ENCODE assay signal across 20 cellular contexts in genomic region chr19:50570997-50571396, GRCh38. TPM values are rescaled to one million over a fixed set of nuclear protein-coding genes. Genes with fewer than 3 reads are reported as not detected.
DNase-seq lines count a peak whose midpoint lies in the region; ATAC-seq, FAIRE-seq and TF ChIP-seq lines count a peak whose summit lies in the region.
"Had no signal": no experiment of that assay in that cellular context is flagged by ENCODE, and none has a peak within 500 bp of the region (broad histone marks: within the 10 kb centered on the region; RNA-seq: fewer than 3 reads in every experiment).

No MANE protein-coding gene starts in this region.

- peaks cover 23% of the 10 kb centered on the region in 2 donors for H3K27me3 Mint-ChIP-seq in natural killer cell treated with Interleukin-12 subunit alpha and Interleukin-12 subunit beta and Interleukin-15 and Interleukin-18, amount 100 ng/mL, for 72 hours
- H3K27me3 Mint-ChIP-seq in natural killer cell (ENCODE audit: low read depth in 2 of 2) (peaks cover 18 to 25% of the 10 kb centered on the region in 2 donors), neural progenitor cell (ENCODE audit: insufficient read depth, low read depth) (peaks cover 8% of the 10 kb centered on the region)
- H3K27me3 Mint-ChIP-seq in stimulated activated naive B cell treated with anti-CD40 and anti-IgM and Interleukin-4, amounts not matched to agents 10 μg/mL and 1 μg/mL and 100 μg/mL, for 72 hours: peaks cover 38 to 47% of the 10 kb centered on the region in 2 donors
- H3K27me3 Mint-ChIP-seq in CD8-positive, alpha-beta T cell (ENCODE audit: low read depth): peaks cover 23% of the 10 kb centered on the region

- in situ Hi-C loops in K562 (cut with MboI): no loop called here

- H3K9me1 ChIP-seq in K562 (ENCODE audit: control insufficient read depth, insufficient read depth, low read length): no peaks in the 10 kb centered on the region

- TF ChIP-seq EP300 in K562 (IDR thresholded peaks at IDR 0.05; ENCODE audit: low read length): no peak

- H2AFZ ChIP-seq in K562 (ENCODE audit: low read depth, low read length) (no peak overlapping the region), neural progenitor cell (replicated peaks) (no peak overlapping the region)
- H2AFZ ChIP-seq: GM23338 had no signal

- 0 out of 4 replicates have a peak overlapping the region, but pooled peaks of 1 of the 2 experiments have one; percentile 26 for H3K9ac ChIP-seq in K562 (ENCODE audit: insufficient read depth in 1 of 2, low read depth in 2 of 2, low read length in 2 of 2)
- H3K9ac ChIP-seq in neural progenitor cell: no peak overlapping the region

- BruUV-seq in K562 (replicated peaks; lab: Mats Ljungman, UMichigan): no TSS peak

- no peak for TF ChIP-seq CTCF in natural killer cell (IDR thresholded peaks at IDR 0.05)
- TF ChIP-seq CTCF in K562 (IDR thresholded peaks at IDR 0.05 in 2 of 3, conservative IDR thresholded peaks at IDR 0.05 in 1 of 3; ENCODE audit: insufficient read depth in 2 of 3, low read depth in 1 of 3, low read length in 3 of 3): no peak
- no peak for TF ChIP-seq CTCF in neural progenitor cell (IDR thresholded peaks at IDR 0.05)
- TF ChIP-seq CTCF in CD8-positive, alpha-beta T cell (IDR thresholded peaks at IDR 0.05): no peak

- TF ChIP-seq POLR2A in K562 (conservative IDR thresholded peaks at IDR 0.05): no peak

- no peak for TF ChIP-seq RAD21 in K562 (CRISPR knock-in tag; conservative IDR thresholded peaks at IDR 0.05 in 1 of 2, IDR thresholded peaks at IDR 0.05 in 1 of 2)

- no peak overlapping the region for H3K4me3 Mint-ChIP-seq in natural killer cell treated with Interleukin-12 subunit alpha and Interleukin-12 subunit beta and Interleukin-15 and Interleukin-18, amount 100 ng/mL, for 72 hours
- no peak overlapping the region for H3K4me3 Mint-ChIP-seq in natural killer cell
- no peak overlapping the region for H3K4me3 Mint-ChIP-seq in neural progenitor cell
- no peak overlapping the region for H3K4me3 Mint-ChIP-seq in stimulated activated naive B cell treated with anti-CD40 and anti-IgM and Interleukin-4, amounts not matched to agents 10 μg/mL and 1 μg/mL and 100 μg/mL, for 72 hours
- no peak overlapping the region for H3K4me3 Mint-ChIP-seq in CD8-positive, alpha-beta T cell
- H3K4me3 Mint-ChIP-seq: CD4-positive, alpha-beta memory T cell; GM23338 had no signal

- H3K36me3 ChIP-seq in K562 (ENCODE audit: control insufficient read depth, insufficient read depth, low read length) (no peaks in the 10 kb centered on the region), neural progenitor cell (no peaks in the 10 kb centered on the region)
- H3K36me3 ChIP-seq in CD8-positive, alpha-beta T cell (ENCODE audit: insufficient read depth, low read length): no peaks in the 10 kb centered on the region
- H3K36me3 ChIP-seq: HAP-1 had no signal

- H3K79me2 ChIP-seq in K562 (ENCODE audit: control insufficient read depth, insufficient read depth, low read length) (no peaks in the 10 kb centered on the region), neural progenitor cell (ENCODE audit: low read depth) (no peaks in the 10 kb centered on the region)

- H3K9me3 Mint-ChIP-seq in natural killer cell treated with Interleukin-12 subunit alpha and Interleukin-12 subunit beta and Interleukin-15 and Interleukin-18, amount 100 ng/mL, for 72 hours: no peaks in the 10 kb centered on the region
- H3K9me3 Mint-ChIP-seq in natural killer cell (no peaks in the 10 kb centered on the region), neural progenitor cell (no peaks in the 10 kb centered on the region)
- no peaks in the 10 kb centered on the region for H3K9me3 Mint-ChIP-seq in stimulated activated naive B cell treated with anti-CD40 and anti-IgM and Interleukin-4, amounts not matched to agents 10 μg/mL and 1 μg/mL and 100 μg/mL, for 72 hours
- no peaks in the 10 kb centered on the region for H3K9me3 Mint-ChIP-seq in CD8-positive, alpha-beta T cell
- H3K9me3 Mint-ChIP-seq: CD4-positive, alpha-beta memory T cell had no signal

- no peak for FAIRE-seq in K562 (lab: Jason Lieb, UNC)
- FAIRE-seq: G401.6, GM12892 had no signal

- POLR2A ChIA-PET in K562 (lab: Yijun Ruan, JAX): interaction anchor here (0.6 kb wide), 1 partner anchor 36 kb away, joined by 4 read pairs; no protein-coding TSS in a partner anchor
- POLR2A ChIA-PET in CD8-positive, alpha-beta T cell (lab: Charles Lee): no interaction called here

- H3K27ac ChIP-seq in K562 (ENCODE audit: extremely low read depth, low read depth, low read length): no peak overlapping the region
- H3K27ac ChIP-seq in neural progenitor cell: no peak overlapping the region
- H3K27ac ChIP-seq in CD8-positive, alpha-beta T cell (ENCODE audit: low read depth, low read length): no peak overlapping the region
- H3K27ac ChIP-seq: 22Rv1 had no signal

- peaks cover 5 to 6% of the 10 kb centered on the region in 2 donors for H3K4me1 Mint-ChIP-seq in natural killer cell treated with Interleukin-12 subunit alpha and Interleukin-12 subunit beta and Interleukin-15 and Interleukin-18, amount 100 ng/mL, for 72 hours (ENCODE audit: low read depth in 2 of 2)
- H3K4me1 Mint-ChIP-seq in natural killer cell (peaks cover 0 to 8% of the 10 kb centered on the region in 2 donors), neural progenitor cell (peaks cover 15% of the 10 kb centered on the region)
- peaks cover 9 to 12% of the 10 kb centered on the region in 2 donors for H3K4me1 Mint-ChIP-seq in stimulated activated naive B cell treated with anti-CD40 and anti-IgM and Interleukin-4, amounts not matched to agents 10 μg/mL and 1 μg/mL and 100 μg/mL, for 72 hours
- H3K4me1 Mint-ChIP-seq in CD8-positive, alpha-beta T cell (ENCODE audit: low read depth): peaks cover 6% of the 10 kb centered on the region
- H3K4me1 Mint-ChIP-seq: GM23338 had no signal

- DNase-seq in natural killer cell treated with Interleukin-12 subunit alpha and Interleukin-12 subunit beta and Interleukin-15 and Interleukin-18, amount 100 ng/mL, for 72 hours (ENCODE audit: low spot score): peak; percentile 40
- no peak for DNase-seq in natural killer cell
- DNase-seq in K562 (ENCODE audit: extremely low read depth in 1 of 4, low spot score in 3 of 4): no peak
- no peak for DNase-seq in neural progenitor cell (ENCODE audit: low spot score)
- DNase-seq in stimulated activated naive B cell treated with anti-CD40 and anti-IgM and Interleukin-4, amounts not matched to agents 10 μg/mL and 1 μg/mL and 100 μg/mL, for 72 hours: no peak
- no peak for DNase-seq in HCEC 1CT
- no peak for DNase-seq in CD8-positive, alpha-beta T cell
- no peak for DNase-seq in nucleus accumbens (lab: John Stamatoyannopoulos, UW)
- DNase-seq: C1 segment of cervical spinal cord; Caco-2; CD4-positive, alpha-beta memory T cell; DMS153; DND-41 had no signal

- no peak for ATAC-seq in natural killer cell treated with Interleukin-12 subunit alpha and Interleukin-12 subunit beta and Interleukin-15 and Interleukin-18, amount 100 ng/mL, for 72 hours
- no peak for ATAC-seq in natural killer cell
- no peak for ATAC-seq in K562
- ATAC-seq in stimulated activated naive B cell treated with anti-CD40 and anti-IgM and Interleukin-4, amounts not matched to agents 10 μg/mL and 1 μg/mL and 100 μg/mL, for 72 hours (replicated peaks): no peak
- ATAC-seq in CD8-positive, alpha-beta T cell: no peak
- ATAC-seq: GM23338 had no signal

- peaks cover 11 to 19% of the 10 kb centered on the region in 2 experiments for H3K4me1 ChIP-seq in K562 (replicated peaks in 1 of 2; ENCODE audit: control insufficient read depth in 2 of 2, insufficient read depth in 2 of 2, low read length in 2 of 2)
- H3K4me1 ChIP-seq in neural progenitor cell: peaks cover 12% of the 10 kb centered on the region
- H3K4me1 ChIP-seq in CD8-positive, alpha-beta T cell (ENCODE audit: insufficient read depth, low read length): peaks cover 8% of the 10 kb centered on the region
- H3K4me1 ChIP-seq: Caco-2, HAP-1 had no signal

- no peaks in the 10 kb centered on the region for H3F3A ChIP-seq in neural progenitor cell (ENCODE audit: low read depth)

- H3K27me3 ChIP-seq in K562 (ENCODE audit: control insufficient read depth in 2 of 2, insufficient read depth in 2 of 2, low read length in 2 of 2) (no peaks in the 10 kb centered on the region), neural progenitor cell (peaks cover 67% of the 10 kb centered on the region)
- peaks cover 13% of the 10 kb centered on the region for H3K27me3 ChIP-seq in CD8-positive, alpha-beta T cell (ENCODE audit: insufficient read depth, low read length)

- no peaks in the 10 kb centered on the region for H4K20me1 ChIP-seq in K562 (replicated peaks; ENCODE audit: control insufficient read depth, insufficient read depth, low read length)
- peaks cover 14% of the 10 kb centered on the region for H4K20me1 ChIP-seq in neural progenitor cell (ENCODE audit: low read depth)

- CTCF ChIA-PET in K562 (lab: Yijun Ruan, JAX; ENCODE audit: low intra/inter-chr PET ratio): no interaction called here
- CTCF ChIA-PET in CD8-positive, alpha-beta T cell (lab: Charles Lee): interaction anchor here (1.4 kb wide), 1 partner anchor 15 kb away, joined by 5 read pairs; no protein-coding TSS in a partner anchor

- H3K4me3 ChIP-seq in K562 (no peak overlapping the region), neural progenitor cell (no peak overlapping the region)
- no peak overlapping the region for H3K4me3 ChIP-seq in CD8-positive, alpha-beta T cell (ENCODE audit: low read depth, low read length)
- H3K4me3 ChIP-seq: GM23338, HAP-1 had no signal

- no peaks in the 10 kb centered on the region for H3K36me3 Mint-ChIP-seq in natural killer cell treated with Interleukin-12 subunit alpha and Interleukin-12 subunit beta and Interleukin-15 and Interleukin-18, amount 100 ng/mL, for 72 hours
- H3K36me3 Mint-ChIP-seq in natural killer cell: no peaks in the 10 kb centered on the region
- H3K36me3 Mint-ChIP-seq in neural progenitor cell: no peaks in the 10 kb centered on the region
- no peaks in the 10 kb centered on the region for H3K36me3 Mint-ChIP-seq in stimulated activated naive B cell treated with anti-CD40 and anti-IgM and Interleukin-4, amounts not matched to agents 10 μg/mL and 1 μg/mL and 100 μg/mL, for 72 hours
- H3K36me3 Mint-ChIP-seq in CD8-positive, alpha-beta T cell: no peaks in the 10 kb centered on the region
- H3K36me3 Mint-ChIP-seq: CD4-positive, alpha-beta memory T cell had no signal

- H3K9me3 ChIP-seq in K562 (replicated peaks; ENCODE audit: control insufficient read depth, insufficient read depth, low read depth, low read length) (no peaks in the 10 kb centered on the region), neural progenitor cell (ENCODE audit: low read depth) (no peaks in the 10 kb centered on the region)
- H3K9me3 ChIP-seq in CD8-positive, alpha-beta T cell (ENCODE audit: low read length): no peaks in the 10 kb centered on the region
- H3K9me3 ChIP-seq: Caco-2, HAP-1 had no signal

- H3K4me2 ChIP-seq in K562 (ENCODE audit: insufficient read depth, low read length) (no peak overlapping the region), neural progenitor cell (no peak overlapping the region)
- H3K4me2 ChIP-seq: GM23338 had no signal

- 63% methylated on average over 10 of the region's 11 CpGs for whole genome bisulfite sequencing in K562 (ENCODE audit: insufficient coverage, low coverage, missing lambda C conversion rate)

- no peak overlapping the region for H3K27ac Mint-ChIP-seq in natural killer cell treated with Interleukin-12 subunit alpha and Interleukin-12 subunit beta and Interleukin-15 and Interleukin-18, amount 100 ng/mL, for 72 hours
- H3K27ac Mint-ChIP-seq in natural killer cell: no peak overlapping the region
- H3K27ac Mint-ChIP-seq in neural progenitor cell: peak overlapping the region; percentile 38
- peak overlapping the region; percentile 49 for H3K27ac Mint-ChIP-seq in stimulated activated naive B cell treated with anti-CD40 and anti-IgM and Interleukin-4, amounts not matched to agents 10 μg/mL and 1 μg/mL and 100 μg/mL, for 72 hours
- no peak overlapping the region for H3K27ac Mint-ChIP-seq in CD8-positive, alpha-beta T cell
- H3K27ac Mint-ChIP-seq: CD4-positive, alpha-beta memory T cell; GM23338 had no signal

- intact Hi-C loops in natural killer cell (cut with micrococcal nuclease) (no loop called here), K562 (cut with micrococcal nuclease) (no loop called here)
- intact Hi-C loops in CD8-positive, alpha-beta T cell (cut with DNase I, micrococcal nuclease): no loop called here

RNA-seq across cellular contexts. Expression of gene LRRC4B, which starts 2.8 kb away (rescaled TPM):
- not detected for total RNA-seq in natural killer cell treated with Interleukin-12 subunit alpha and Interleukin-12 subunit beta and Interleukin-15 and Interleukin-18, amount 100 ng/mL, for 72 hours
- not detected for total RNA-seq in natural killer cell
- total RNA-seq in K562 (2011; cell fraction: chromatin; rRNA removed; ENCODE audit: low replicate concordance): 1.8 and 10.9 TPM in 2 replicates
- total RNA-seq in K562 (2011; cell fraction: nucleolus; rRNA removed): 7.1 and 16.3 TPM in 2 replicates
- 5.1 and 6.8 TPM in 2 replicates for total RNA-seq in K562 (2011; cell fraction: nucleoplasm; rRNA removed)
- total RNA-seq in K562 (2014; rRNA removed): 2.9 TPM in 2 replicates
- 0.10 and 0.18 TPM in 2 replicates for total RNA-seq in K562 (2014; rRNA removed; fragmentation: Illumina TruSeq; extraction: Trizol)
- total RNA-seq in K562 (2015; rRNA removed; fragmentation: Illumina TruSeq; extraction: Trizol): 1.1 TPM in 2 replicates
- total RNA-seq in K562 (2021): 9.5 and 9.6 TPM in 2 replicates
- polyA plus RNA-seq in K562 (2011; rRNA removed): 3.0 and 4.0 TPM in 2 replicates
- polyA plus RNA-seq in K562 (2011; cell fraction: cytosol; rRNA removed): 3.9 and 17.2 TPM in 2 replicates
- polyA plus RNA-seq in K562 (2011; cell fraction: nucleus; rRNA removed): 2.5 and 6.6 TPM in 2 replicates
- polyA plus RNA-seq in K562 (2012): 4.6 and 8.7 TPM in 2 replicates
- polyA plus RNA-seq in K562 (2014; fragmentation: Illumina TruSeq; extraction: Trizol): 0.21 and 2.7 TPM in 2 replicates
- not detected for polyA plus RNA-seq in K562 (2014; fragmentation: Nextera tagmentation; extraction: Ambion mirVana)
- polyA plus RNA-seq in K562 (2014; rRNA removed): 2.0 and 3.1 TPM in 2 replicates
- 1.5 and 2.8 TPM in 2 replicates for polyA minus RNA-seq in K562 (2011; rRNA and poly(A)+ RNA removed)
- 15.2 and 16.2 TPM in 2 replicates for polyA minus RNA-seq in K562 (2011; cell fraction: cytosol; rRNA and poly(A)+ RNA removed)
- polyA minus RNA-seq in K562 (2011; cell fraction: nucleus; rRNA and poly(A)+ RNA removed): 1.9 and 2.2 TPM in 2 replicates
- total RNA-seq in neural progenitor cell (ENCODE audit: low replicate concordance): 12.0 and 54.6 TPM in 2 replicates
- not detected for total RNA-seq in CD8-positive, alpha-beta T cell
- total RNA-seq: CD4-positive, alpha-beta memory T cell had no signal

RNA-seq across cellular contexts. Expression of gene ASPDH, which starts 57.3 kb away (rescaled TPM):
- not detected for total RNA-seq in natural killer cell treated with Interleukin-12 subunit alpha and Interleukin-12 subunit beta and Interleukin-15 and Interleukin-18, amount 100 ng/mL, for 72 hours
- not detected for total RNA-seq in natural killer cell
- total RNA-seq in K562 (2011; cell fraction: chromatin; rRNA removed; ENCODE audit: low replicate concordance): not detected in 2 replicates
- total RNA-seq in K562 (2011; cell fraction: nucleolus; rRNA removed): not detected in 2 replicates
- total RNA-seq in K562 (2011; cell fraction: nucleoplasm; rRNA removed): not detected in 2 replicates
- not detected in 2 replicates for total RNA-seq in K562 (2014; rRNA removed)
- not detected in 2 replicates for total RNA-seq in K562 (2014; rRNA removed; fragmentation: Illumina TruSeq; extraction: Trizol)
- not detected in 2 replicates for total RNA-seq in K562 (2015; rRNA removed; fragmentation: Illumina TruSeq; extraction: Trizol)
- not detected in 2 replicates for total RNA-seq in K562 (2021)
- not detected in 2 replicates for polyA plus RNA-seq in K562 (2011; rRNA removed)
- polyA plus RNA-seq in K562 (2011; cell fraction: cytosol; rRNA removed): not detected in 2 replicates
- polyA plus RNA-seq in K562 (2011; cell fraction: nucleus; rRNA removed): not detected in 2 replicates
- polyA plus RNA-seq in K562 (2012): 0.39 and 0.40 TPM in 2 replicates
- polyA plus RNA-seq in K562 (2014; fragmentation: Illumina TruSeq; extraction: Trizol): not detected in 2 replicates
- not detected for polyA plus RNA-seq in K562 (2014; fragmentation: Nextera tagmentation; extraction: Ambion mirVana)
- polyA plus RNA-seq in K562 (2014; rRNA removed): not detected in 2 replicates
- not detected in 2 replicates for polyA minus RNA-seq in K562 (2011; rRNA and poly(A)+ RNA removed)
- not detected in 2 replicates for polyA minus RNA-seq in K562 (2011; cell fraction: cytosol; rRNA and poly(A)+ RNA removed)
- not detected in 2 replicates for polyA minus RNA-seq in K562 (2011; cell fraction: nucleus; rRNA and poly(A)+ RNA removed)
- not detected in 2 replicates for total RNA-seq in neural progenitor cell (ENCODE audit: low replicate concordance)
- not detected for total RNA-seq in CD8-positive, alpha-beta T cell
- total RNA-seq: Caco-2; CD4-positive, alpha-beta memory T cell; GM23338; H4 had no signal
- polyA plus RNA-seq: BJ; CD4-positive, alpha-beta memory T cell; GM23338 had no signal

Comparison
In these comparisons a context has a peak if more than half of its experiments do, and no peak if none do; other contexts are left out.
1. H3K27ac Mint-ChIP-seq: peak in neural progenitor cell (single experiment) and stimulated activated naive B cell treated with anti-CD40 and anti-IgM and Interleukin-4, amounts not matched to agents 10 μg/mL and 1 μg/mL and 100 μg/mL, for 72 hours (single experiment); none in natural killer cell treated with Interleukin-12 subunit alpha and Interleukin-12 subunit beta and Interleukin-15 and Interleukin-18, amount 100 ng/mL, for 72 hours (0 of 2), natural killer cell (0 of 2) and CD8-positive, alpha-beta T cell (single experiment).